ENCODE assay signal across 13 cellular contexts in genomic region chr17:15947331-15947730, GRCh38. TPM values are rescaled to one million over a fixed set of nuclear protein-coding genes. Genes with fewer than 3 reads are reported as not detected.
DNase-seq lines count a peak whose midpoint lies in the region; ATAC-seq and TF ChIP-seq lines count a peak whose summit lies in the region.
"Had no signal": no experiment of that assay in that cellular context is flagged by ENCODE, and none has a peak within 500 bp of the region (broad histone marks: within the 10 kb centered on the region; RNA-seq: fewer than 3 reads in every experiment).

No MANE protein-coding gene starts in this region.

- DNase-seq in RKO (ENCODE audit: low spot score) (peak; percentile 56), neural crest cell (ENCODE audit: low read depth, low spot score) (no peak), neural progenitor cell (ENCODE audit: low spot score) (no peak), hypothalamus (lab: John Stamatoyannopoulos, UW) (no peak)
- DNase-seq: activated CD4-positive, CD25-positive, alpha-beta regulatory T cell; CD4-positive, alpha-beta memory T cell; testis had no signal

- peaks cover 11% of the 10 kb centered on the region for H3K4me1 Mint-ChIP-seq in neural crest cell
- H3K4me1 Mint-ChIP-seq in neural progenitor cell: peaks cover 20% of the 10 kb centered on the region

- H3K36me3 Mint-ChIP-seq in neural crest cell (ENCODE audit: low read depth) (no peaks in the 10 kb centered on the region), neural progenitor cell (no peaks in the 10 kb centered on the region)
- H3K36me3 Mint-ChIP-seq: CD4-positive, alpha-beta memory T cell had no signal

- H3K4me3 ChIP-seq in BLaER1 treated with 17β-estradiol and CSF1 and Interleukin-3, amounts not matched to agents 10 nM and 100 nM: peak overlapping the region in 5 of 10 experiments; percentile 63 to 76 (median 69); a peak in 8 of 20 replicates
- H3K4me3 ChIP-seq in esophagus (ENCODE audit: low read depth in 1 of 2, low read length in 2 of 2): peak overlapping the region in 1 of 2 donors; percentile 2
- no peak overlapping the region for H3K4me3 ChIP-seq in neural progenitor cell
- H3K4me3 ChIP-seq: GM23338, SJSA1, testis had no signal

- peaks cover 0 to 18% (median 0%) of the 10 kb centered on the region in 11 experiments; a peak in 4 of 22 replicates for H3K36me3 ChIP-seq in BLaER1 treated with 17β-estradiol and CSF1 and Interleukin-3, amounts not matched to agents 10 nM and 100 nM
- peaks cover 0 to 4% of the 10 kb centered on the region in 2 donors for H3K36me3 ChIP-seq in esophagus (ENCODE audit: control insufficient read depth in 2 of 2, insufficient read depth in 2 of 2, low read length in 1 of 2)
- no peaks in the 10 kb centered on the region for H3K36me3 ChIP-seq in neural progenitor cell

- peak overlapping the region in 5 of 11 experiments; percentile 58 to 83 (median 78); a peak in 8 of 22 replicates for H3K9ac ChIP-seq in BLaER1 treated with 17β-estradiol and CSF1 and Interleukin-3, amounts not matched to agents 10 nM and 100 nM
- H3K9ac ChIP-seq in neural progenitor cell: no peak overlapping the region

- H3K4me1 ChIP-seq in BLaER1 treated with 17β-estradiol and CSF1 and Interleukin-3, amounts not matched to agents 10 nM and 100 nM: peaks cover 19 to 67% (median 45%) of the 10 kb centered on the region in 10 experiments
- H3K4me1 ChIP-seq in esophagus (ENCODE audit: control insufficient read depth in 2 of 2, insufficient read depth in 2 of 2, low read length in 1 of 2) (peaks cover 0 to 30% of the 10 kb centered on the region in 2 donors), neural progenitor cell (no peaks in the 10 kb centered on the region)

- H3K9me3 Mint-ChIP-seq in neural crest cell (no peaks in the 10 kb centered on the region), neural progenitor cell (no peaks in the 10 kb centered on the region)
- H3K9me3 Mint-ChIP-seq: CD4-positive, alpha-beta memory T cell had no signal

- H3K27me3 Mint-ChIP-seq in neural crest cell (ENCODE audit: low read depth): peaks cover 42% of the 10 kb centered on the region
- peaks cover 34% of the 10 kb centered on the region for H3K27me3 Mint-ChIP-seq in neural progenitor cell (ENCODE audit: insufficient read depth, low read depth)

- H3K9me3 ChIP-seq in BLaER1 treated with 17β-estradiol and CSF1 and Interleukin-3, amounts not matched to agents 10 nM and 100 nM (replicated peaks in 1 of 11): no peaks in the 10 kb centered on the region; a peak in 1 of 22 replicates
- no peaks in the 10 kb centered on the region for H3K9me3 ChIP-seq in esophagus (ENCODE audit: control insufficient read depth in 2 of 2, insufficient read depth in 1 of 2, low read depth in 1 of 2, low read length in 1 of 2)
- no peaks in the 10 kb centered on the region for H3K9me3 ChIP-seq in neural progenitor cell (ENCODE audit: low read depth)
- H3K9me3 ChIP-seq: testis had no signal

- peaks cover 0 to 34% (median 0%) of the 10 kb centered on the region in 11 experiments; a peak in 6 of 22 replicates for H4K20me1 ChIP-seq in BLaER1 treated with 17β-estradiol and CSF1 and Interleukin-3, amounts not matched to agents 10 nM and 100 nM
- H4K20me1 ChIP-seq in neural progenitor cell (ENCODE audit: low read depth): no peaks in the 10 kb centered on the region

- no peaks in the 10 kb centered on the region for H3K79me2 ChIP-seq in neural progenitor cell (ENCODE audit: low read depth)

- H3K4me2 ChIP-seq in BLaER1 treated with 17β-estradiol and CSF1 and Interleukin-3, amounts not matched to agents 10 nM and 100 nM: peak overlapping the region in 8 of 11 experiments; percentile 95 to 99 (median 97); a peak in 13 of 22 replicates
- H3K4me2 ChIP-seq in neural progenitor cell: no peak overlapping the region
- H3K4me2 ChIP-seq: GM23338 had no signal

- peaks cover 2% of the 10 kb centered on the region for H3F3A ChIP-seq in neural progenitor cell (ENCODE audit: low read depth)

- H3K4me3 Mint-ChIP-seq in neural crest cell (peak overlapping the region; percentile 58), neural progenitor cell (no peak overlapping the region)

- TF ChIP-seq CTCF in neural crest cell (conservative IDR thresholded peaks at IDR 0.05) (no peak), neural progenitor cell (IDR thresholded peaks at IDR 0.05) (no peak)

- H2AFZ ChIP-seq in neural progenitor cell (replicated peaks): no peak overlapping the region
- H2AFZ ChIP-seq: GM23338 had no signal

- no peak for ATAC-seq in HG03175 (IDR thresholded peaks at IDR 0.05; ENCODE audit: unreplicated experiment)
- no peak for ATAC-seq in GM18868 (IDR thresholded peaks at IDR 0.05; ENCODE audit: unreplicated experiment)
- ATAC-seq: GM23338 had no signal

- no peak overlapping the region for H3K27ac Mint-ChIP-seq in neural crest cell (ENCODE audit: unreplicated experiment)
- no peak overlapping the region for H3K27ac Mint-ChIP-seq in neural progenitor cell
- H3K27ac Mint-ChIP-seq: CD4-positive, alpha-beta memory T cell; GM23338 had no signal

- peaks cover 0 to 53% (median 49%) of the 10 kb centered on the region in 11 experiments; a peak in 20 of 22 replicates for H3K27me3 ChIP-seq in BLaER1 treated with 17β-estradiol and CSF1 and Interleukin-3, amounts not matched to agents 10 nM and 100 nM
- H3K27me3 ChIP-seq in esophagus (ENCODE audit: control insufficient read depth in 1 of 2, insufficient read depth in 2 of 2, low read length in 2 of 2): no peaks in the 10 kb centered on the region
- peaks cover 54% of the 10 kb centered on the region for H3K27me3 ChIP-seq in neural progenitor cell
- H3K27me3 ChIP-seq: SJSA1, testis had no signal

- 44 to 45% methylated on average over 3 of the region's 3 CpGs for WGBS in esophagus, 2 donors

- H3K27ac ChIP-seq in BLaER1 treated with 17β-estradiol and CSF1 and Interleukin-3, amounts not matched to agents 10 nM and 100 nM: peak overlapping the region in 1 of 11 experiments; percentile 14; a peak in 4 of 22 replicates
- H3K27ac ChIP-seq in esophagus (ENCODE audit: low read depth in 2 of 2, low read length in 1 of 2): peak overlapping the region; percentile 89 to 93
- no peak overlapping the region for H3K27ac ChIP-seq in neural progenitor cell
- H3K27ac ChIP-seq: SJSA1, testis had no signal

RNA-seq across cellular contexts. Expression of gene ADORA2B, which starts 2.4 kb away (rescaled TPM):
- 10 to 100 TPM in 1 of 2 donors, 1 to 10 TPM in 1; 4.4 to 11.6 TPM for polyA plus RNA-seq in esophagus
- total RNA-seq in neural crest cell (0.98 and 1.0 TPM in 2 replicates), neural progenitor cell (ENCODE audit: low replicate concordance) (1.9 and 4.4 TPM in 2 replicates)

RNA-seq across cellular contexts. Expression of gene ZSWIM7, which starts 52.2 kb away (rescaled TPM):
- polyA plus RNA-seq in esophagus: 10 to 100 TPM; 13.9 to 15.6 TPM
- total RNA-seq in neural crest cell: 39.0 and 41.9 TPM in 2 replicates
- 36.2 and 43.9 TPM in 2 replicates for total RNA-seq in neural progenitor cell (ENCODE audit: low replicate concordance)

RNA-seq across cellular contexts. Expression of gene TTC19, which starts 52.3 kb away (rescaled TPM):
- polyA plus RNA-seq in esophagus: 10 to 100 TPM; 10.3 to 13.9 TPM
- total RNA-seq in neural crest cell (40.3 TPM in 2 replicates), neural progenitor cell (ENCODE audit: low replicate concordance) (47.1 and 52.9 TPM in 2 replicates)
